ENCODE assay signal across 14 cellular contexts in genomic region chr1:226666164-226666506, GRCh38.
DNase-seq lines count a peak whose midpoint lies in the region; ATAC-seq and TF ChIP-seq lines count a peak whose summit lies in the region.
"Had no signal": no experiment of that assay in that cellular context is flagged by ENCODE, and none has a peak within 500 bp of the region (broad histone marks: within the 10 kb centered on the region; RNA-seq: fewer than 3 reads in every experiment).

No MANE protein-coding gene starts in this region.

- ATAC-seq in heart right ventricle: no peak
- no peak for ATAC-seq in left ventricle myocardium superior
- no peak for ATAC-seq in activated naive CD8-positive, alpha-beta T cell treated with anti-CD3 and anti-CD28 coated beads, Interleukin-2, amount 10 ng/mL, durations not matched to agents 7 days and 5 days (ENCODE audit: low read depth)
- no peak for ATAC-seq in naive thymus-derived CD4-positive, alpha-beta T cell
- no peak for ATAC-seq in GM21723 (IDR thresholded peaks at IDR 0.05; ENCODE audit: unreplicated experiment)
- ATAC-seq in GM18907 (IDR thresholded peaks at IDR 0.05; ENCODE audit: unreplicated experiment): no peak

- H3K36me3 ChIP-seq in heart right ventricle (peaks cover 0 to 2% (median 0%) of the 10 kb centered on the region in 9 donors), Peyer's patch (no peaks in the 10 kb centered on the region)
- peaks cover 0 to 17% (median 0%) of the 10 kb centered on the region in 3 experiments for H3K36me3 ChIP-seq in naive thymus-derived CD4-positive, alpha-beta T cell (ENCODE audit: control insufficient read depth in 2 of 3, insufficient read depth in 3 of 3, low read length in 3 of 3)
- H3K36me3 ChIP-seq: esophagus squamous epithelium had no signal

- no peaks in the 10 kb centered on the region for H3K9me3 Mint-ChIP-seq in activated naive CD8-positive, alpha-beta T cell treated with anti-CD3 and anti-CD28 coated beads, Interleukin-2, amount 10 ng/mL, durations not matched to agents 7 days and 5 days
- H3K9me3 Mint-ChIP-seq in naive thymus-derived CD4-positive, alpha-beta T cell: no peaks in the 10 kb centered on the region
- no peaks in the 10 kb centered on the region for H3K9me3 Mint-ChIP-seq in osteocyte (ENCODE audit: unreplicated experiment)

- H3K27ac ChIP-seq in heart right ventricle (peak overlapping the region in 6 of 10 donors; percentile 79 to 92 (median 87)), Peyer's patch (peak overlapping the region in 2 of 4 donors; percentile 25 to 84)
- no peak overlapping the region for H3K27ac ChIP-seq in naive thymus-derived CD4-positive, alpha-beta T cell (ENCODE audit: low read depth, low read length)
- H3K27ac ChIP-seq: GM23248 had no signal

- H3K4me1 Mint-ChIP-seq in activated naive CD8-positive, alpha-beta T cell treated with anti-CD3 and anti-CD28 coated beads, Interleukin-2, amount 10 ng/mL, durations not matched to agents 7 days and 5 days: peaks cover 67% of the 10 kb centered on the region
- peaks cover 12 to 84% (median 17%) of the 10 kb centered on the region in 7 donors for H3K4me1 Mint-ChIP-seq in naive thymus-derived CD4-positive, alpha-beta T cell
- peaks cover 46% of the 10 kb centered on the region for H3K4me1 Mint-ChIP-seq in osteocyte (ENCODE audit: unreplicated experiment)

- H3K27me3 ChIP-seq in heart right ventricle (no peaks in the 10 kb centered on the region), Peyer's patch (no peaks in the 10 kb centered on the region)
- H3K27me3 ChIP-seq in naive thymus-derived CD4-positive, alpha-beta T cell (ENCODE audit: control insufficient read depth in 2 of 2, insufficient read depth in 2 of 2, low read length in 2 of 2): no peaks in the 10 kb centered on the region
- H3K27me3 ChIP-seq: esophagus squamous epithelium had no signal

- H3K36me3 Mint-ChIP-seq in activated naive CD8-positive, alpha-beta T cell treated with anti-CD3 and anti-CD28 coated beads, Interleukin-2, amount 10 ng/mL, durations not matched to agents 7 days and 5 days: peaks cover 17% of the 10 kb centered on the region
- peaks cover 10 to 19% (median 13%) of the 10 kb centered on the region in 5 donors for H3K36me3 Mint-ChIP-seq in naive thymus-derived CD4-positive, alpha-beta T cell
- no peaks in the 10 kb centered on the region for H3K36me3 Mint-ChIP-seq in osteocyte (ENCODE audit: unreplicated experiment)

- intact Hi-C loops in heart right ventricle (cut with DNase I) (no loop called here), left ventricle myocardium superior (cut with micrococcal nuclease) (no loop called here)
- intact Hi-C loops in naive thymus-derived CD4-positive, alpha-beta T cell (cut with micrococcal nuclease): no loop called here

- 85 to 95% methylated on average over 6 of the region's 6 CpGs for WGBS in heart right ventricle, 2 donors

- no peak for DNase-seq in heart right ventricle
- no peak for DNase-seq in left ventricle myocardium superior
- peak; percentile 32 for DNase-seq in activated naive CD8-positive, alpha-beta T cell treated with anti-CD3 and anti-CD28 coated beads, Interleukin-2, amount 10 ng/mL, durations not matched to agents 7 days and 5 days
- DNase-seq in naive thymus-derived CD4-positive, alpha-beta T cell: no peak
- no peak for DNase-seq in Peyer's patch
- no peak for DNase-seq in osteocyte (ENCODE audit: extremely low spot score, unreplicated experiment)
- DNase-seq: dermis blood vessel endothelial cell, esophagus squamous epithelium, GM23248, islet precursor cell, NCI-H146, SHP77 treated with DMSO at 0.1 percent for 48 hours had no signal

- CTCF ChIA-PET in naive thymus-derived CD4-positive, alpha-beta T cell (lab: Charles Lee): interaction anchor here (0.8 kb wide), 1 partner anchor 9 kb away, joined by 3 read pairs; no protein-coding TSS in a partner anchor

- TF ChIP-seq POLR2A in Peyer's patch (IDR thresholded peaks at IDR 0.05): no peak

- H3K4me1 ChIP-seq in heart right ventricle (peaks cover 0 to 98% (median 35%) of the 10 kb centered on the region in 9 donors), Peyer's patch (peaks cover 0 to 63% (median 32%) of the 10 kb centered on the region in 4 donors)
- peaks cover 19 to 74% of the 10 kb centered on the region in 2 donors for H3K4me1 ChIP-seq in naive thymus-derived CD4-positive, alpha-beta T cell (ENCODE audit: control insufficient read depth in 2 of 2, insufficient read depth in 2 of 2, low read length in 2 of 2)

- H3K27me3 Mint-ChIP-seq in activated naive CD8-positive, alpha-beta T cell treated with anti-CD3 and anti-CD28 coated beads, Interleukin-2, amount 10 ng/mL, durations not matched to agents 7 days and 5 days: no peaks in the 10 kb centered on the region
- no peaks in the 10 kb centered on the region for H3K27me3 Mint-ChIP-seq in naive thymus-derived CD4-positive, alpha-beta T cell
- H3K27me3 Mint-ChIP-seq in osteocyte (ENCODE audit: unreplicated experiment): no peaks in the 10 kb centered on the region

- no peak overlapping the region for H3K4me3 ChIP-seq in heart right ventricle
- H3K4me3 ChIP-seq in naive thymus-derived CD4-positive, alpha-beta T cell (ENCODE audit: low read length): no peak overlapping the region
- no peak overlapping the region for H3K4me3 ChIP-seq in Peyer's patch
- H3K4me3 ChIP-seq: esophagus squamous epithelium, GM23248 had no signal

- peak overlapping the region; percentile 2 for H3K27ac Mint-ChIP-seq in activated naive CD8-positive, alpha-beta T cell treated with anti-CD3 and anti-CD28 coated beads, Interleukin-2, amount 10 ng/mL, durations not matched to agents 7 days and 5 days
- no peak overlapping the region for H3K27ac Mint-ChIP-seq in naive thymus-derived CD4-positive, alpha-beta T cell
- no peak overlapping the region for H3K27ac Mint-ChIP-seq in osteocyte (ENCODE audit: unreplicated experiment)

- TF ChIP-seq CTCF in heart right ventricle (IDR thresholded peaks at IDR 0.05) (no peak), Peyer's patch (IDR thresholded peaks at IDR 0.05) (no peak), osteocyte (IDR thresholded peaks at IDR 0.05) (no peak)

- H3K9me3 ChIP-seq in heart right ventricle: no peaks in the 10 kb centered on the region
- no peaks in the 10 kb centered on the region for H3K9me3 ChIP-seq in naive thymus-derived CD4-positive, alpha-beta T cell (ENCODE audit: control insufficient read depth in 2 of 3, low read length in 3 of 3)
- H3K9me3 ChIP-seq in Peyer's patch: no peaks in the 10 kb centered on the region
- H3K9me3 ChIP-seq: esophagus squamous epithelium had no signal

- H3K4me3 Mint-ChIP-seq in activated naive CD8-positive, alpha-beta T cell treated with anti-CD3 and anti-CD28 coated beads, Interleukin-2, amount 10 ng/mL, durations not matched to agents 7 days and 5 days: no peak overlapping the region
- peak overlapping the region in 8 of 10 donors; percentile 20 to 81 (median 60) for H3K4me3 Mint-ChIP-seq in naive thymus-derived CD4-positive, alpha-beta T cell
- no peak overlapping the region for H3K4me3 Mint-ChIP-seq in osteocyte (ENCODE audit: unreplicated experiment)

- POLR2A ChIA-PET in activated naive CD8-positive, alpha-beta T cell treated with anti-CD3 and anti-CD28 coated beads, Interleukin-2, amount 10 ng/mL, durations not matched to agents 7 days and 5 days (lab: Charles Lee): interaction anchor here (0.7 to 1.2 kb wide), 3 partner anchors 11 to 73 kb away, joined by 3 to 7 read pairs (median 4); no protein-coding TSS in a partner anchor
- POLR2A ChIA-PET in naive thymus-derived CD4-positive, alpha-beta T cell (lab: Charles Lee): interaction anchor here (0.7 to 2.1 kb wide), 2 partner anchors 36 to 70 kb away, joined by 3 to 6 read pairs; no protein-coding TSS in a partner anchor

Comparison
In these comparisons a context has a peak if more than half of its experiments do, and no peak if none do; other contexts are left out.
1. H3K4me3 Mint-ChIP-seq: peak in naive thymus-derived CD4-positive, alpha-beta T cell (8 of 10); none in activated naive CD8-positive, alpha-beta T cell treated with anti-CD3 and anti-CD28 coated beads, Interleukin-2, amount 10 ng/mL, durations not matched to agents 7 days and 5 days (single experiment) and osteocyte (single experiment).